Comparison of ENCODE assay signal across 1 cellular context in genomic region chr3:126083138-126083445, GRCh38.
TF ChIP-seq lines count a peak whose summit lies in the region.

No MANE protein-coding gene starts in this region.

TF ChIP-seq in GM12878, 131 proteins besides CTCF, POLR2A, EP300 and RAD21 (continued from another document):
- TF ChIP-seq GATAD2B (conservative IDR thresholded peaks at IDR 0.05; ENCODE audit: low read depth), result no peak
- no peak for TF ChIP-seq MEF2B (IDR thresholded peaks at IDR 0.05; ENCODE audit: partially characterized antibody, poor library complexity, severe bottlenecking)
- no peak for TF ChIP-seq DPF2 (IDR thresholded peaks at IDR 0.05)
- TF ChIP-seq ZNF687 (IDR thresholded peaks at IDR 0.05), result no peak
- TF ChIP-seq REST (IDR thresholded peaks at IDR 0.05; ENCODE audit: low read depth, low read length), result no peak
- no peak for TF ChIP-seq ZNF622 (IDR thresholded peaks at IDR 0.05)
- TF ChIP-seq E2F4 (IDR thresholded peaks at IDR 0.05; ENCODE audit: low read depth, low read length), result no peak
- TF ChIP-seq USF2 (IDR thresholded peaks at IDR 0.05; ENCODE audit: borderline replicate concordance, low read depth, low read length), result no peak
- TF ChIP-seq CREM (IDR thresholded peaks at IDR 0.05; ENCODE audit: low read depth), result no peak
- TF ChIP-seq MTA3 (IDR thresholded peaks at IDR 0.05; ENCODE audit: borderline replicate concordance, low read length), result no peak
- TF ChIP-seq CEBPB (IDR thresholded peaks at IDR 0.05; ENCODE audit: borderline replicate concordance in 1 of 2, low read depth in 2 of 2, low read length in 2 of 2), result no peak
- TF ChIP-seq NKRF (conservative IDR thresholded peaks at IDR 0.05), result no peak
